In genomic region chr14:61476737-61477410, GRCh38 we compare ENCODE assay signal across 8 cellular contexts.
DNase-seq lines count a peak whose midpoint lies in the region; ATAC-seq and TF ChIP-seq lines count a peak whose summit lies in the region.

No MANE protein-coding gene starts in this region.

- no peak for TF ChIP-seq CTCF in lung (IDR thresholded peaks at IDR 0.05; ENCODE audit: control extremely low read depth, extremely low read depth)

- H3K4me3 ChIP-seq in lung: no peak overlapping the region

- H3K4me1 ChIP-seq in lung (ENCODE audit: control insufficient read depth in 2 of 2, insufficient read depth in 2 of 2, low read length in 2 of 2): peaks cover 14 to 38% of the 10 kb centered on the region in 2 donors

- H3K27me3 Mint-ChIP-seq in T-helper 2 cell treated with Interferon-gamma antibody and Interleukin-4, amounts not matched to agents 5 μg/mL and 100 μg/mL, for 36 hours (ENCODE audit: low read depth): no peaks in the 10 kb centered on the region

- H3K4me1 Mint-ChIP-seq in T-helper 2 cell treated with Interferon-gamma antibody and Interleukin-4, amounts not matched to agents 5 μg/mL and 100 μg/mL, for 36 hours (ENCODE audit: low read depth): peaks cover 86% of the 10 kb centered on the region

- no peaks in the 10 kb centered on the region for H3K9me3 ChIP-seq in lung (ENCODE audit: control insufficient read depth in 2 of 2, insufficient read depth in 1 of 2, low read length in 1 of 2)

- H3K4me3 Mint-ChIP-seq in T-helper 2 cell treated with Interferon-gamma antibody and Interleukin-4, amounts not matched to agents 5 μg/mL and 100 μg/mL, for 36 hours: peak overlapping the region; percentile 65

- 2 to 4% methylated on average over 6 of the region's 6 CpGs for WGBS in lung, 2 donors

- H3K36me3 ChIP-seq in lung (ENCODE audit: control insufficient read depth in 2 of 2, insufficient read depth in 2 of 2, low read length in 2 of 2): no peaks in the 10 kb centered on the region

- no peaks in the 10 kb centered on the region for H3K27me3 ChIP-seq in lung (ENCODE audit: control insufficient read depth, insufficient read depth)

- ATAC-seq in lung (ENCODE audit: insufficient read depth, low FRiP score): peak; percentile 56

- H3K9me3 Mint-ChIP-seq in T-helper 2 cell treated with Interferon-gamma antibody and Interleukin-4, amounts not matched to agents 5 μg/mL and 100 μg/mL, for 36 hours: no peaks in the 10 kb centered on the region

- H3K27ac ChIP-seq in caudate nucleus (ENCODE audit: low read depth, low read length) (peak overlapping the region; percentile 92), lung (ENCODE audit: low read depth in 1 of 2, low read length in 1 of 2) (peak overlapping the region; percentile 80 to 95), substantia nigra (ENCODE audit: low read depth, low read length, poor library complexity, severe bottlenecking) (peak overlapping the region; percentile 72)

- peak; percentile 51 for DNase-seq in activated CD4-positive, alpha-beta T cell treated with anti-CD3 and anti-CD28 coated beads for 1 hour
- no peak for DNase-seq in activated CD4-positive, alpha-beta T cell treated with anti-CD3 and anti-CD28 coated beads, Interleukin-2, amount 50 U/mL, for 48 hours
- DNase-seq in T-helper 2 cell treated with Interferon-gamma antibody and Interleukin-4, amounts not matched to agents 5 μg/mL and 100 μg/mL, for 36 hours (ENCODE audit: low spot score): peak; percentile 77
- DNase-seq in caudate nucleus (lab: John Stamatoyannopoulos, UW) (peak in 3 of 61 donors; percentile 14 to 20 (median 16)), lung (ENCODE audit: low spot score) (peak; percentile 56), substantia nigra (lab: John Stamatoyannopoulos, UW) (peak in 4 of 49 donors; percentile 16 to 56 (median 24)), 8988T (no peak), ACHN (no peak)

- H3K27ac Mint-ChIP-seq in T-helper 2 cell treated with Interferon-gamma antibody and Interleukin-4, amounts not matched to agents 5 μg/mL and 100 μg/mL, for 36 hours: peak overlapping the region; percentile 89

- in situ Hi-C loops in ACHN (cut with HindIII; ENCODE audit: low pct_ligation_motif_present, low pct_unique_long_range_greater_than_20kb, low sequenced_read_pairs): no loop called here

- peaks cover 48% of the 10 kb centered on the region for H3K36me3 Mint-ChIP-seq in T-helper 2 cell treated with Interferon-gamma antibody and Interleukin-4, amounts not matched to agents 5 μg/mL and 100 μg/mL, for 36 hours (ENCODE audit: low read depth)

Comparison
In these comparisons a context has a peak if more than half of its experiments do, and no peak if none do; other contexts are left out.
1. DNase-seq: peak in activated CD4-positive, alpha-beta T cell treated with anti-CD3 and anti-CD28 coated beads for 1 hour (single experiment), T-helper 2 cell treated with Interferon-gamma antibody and Interleukin-4, amounts not matched to agents 5 μg/mL and 100 μg/mL, for 36 hours (single experiment) and lung (single experiment); none in activated CD4-positive, alpha-beta T cell treated with anti-CD3 and anti-CD28 coated beads, Interleukin-2, amount 50 U/mL, for 48 hours (0 of 2), 8988T (single experiment) and ACHN (single experiment).
2. Peak in every context shown above with its lines, with median percentiles within 50 percentile points of each other: H3K27ac ChIP-seq.